ENCODE assay signal across 15 cellular contexts in genomic region chr12:128486951-128487350, GRCh38.
"Had no signal": no experiment of that assay in that cellular context is flagged by ENCODE, and none has a peak within 500 bp of the region (broad histone marks: within the 10 kb centered on the region; RNA-seq: fewer than 3 reads in every experiment).

No MANE protein-coding gene starts in this region.

- FAIRE-seq: colon, pancreas had no signal

- ATAC-seq: activated CD8-positive, alpha-beta memory T cell treated with anti-CD3 and anti-CD28 coated beads, Interleukin-2, amount 10 ng/mL, durations not matched to agents 7 days and 5 days; activated naive CD4-positive, alpha-beta T cell treated with anti-CD3 and anti-CD28 coated beads, Interleukin-2, amount 50 U/mL, for 72 hours had no signal

- DNase-seq: activated CD4-positive, alpha-beta T cell treated with anti-CD3 and anti-CD28 coated beads for 1 hour; activated CD4-positive, alpha-beta T cell treated with anti-CD3 and anti-CD28 coated beads, Interleukin-2, amount 50 U/mL, for 48 hours; activated CD8-positive, alpha-beta memory T cell treated with anti-CD3 and anti-CD28 coated beads, Interleukin-2, amount 10 ng/mL, durations not matched to agents 7 days and 5 days; activated effector memory CD4-positive, alpha-beta T cell treated with Interleukin-2 at 50 U/mL for 16 hours; activated T-cell treated with anti-CD3 and anti-CD28 coated beads, Interleukin-2, amount 50 U/mL, for 24 hours; amniotic stem cell; effector CD8-positive, alpha-beta T cell; mammary epithelial cell; natural killer cell; pancreas; stimulated activated naive CD4-positive, alpha-beta T cell; T-helper 9 cell; upper lobe of left lung had no signal
